ENCODE assay signal across 17 cellular contexts in genomic region chr14:34046799-34047520, GRCh38.
DNase-seq lines count a peak whose midpoint lies in the region; ATAC-seq and TF ChIP-seq lines count a peak whose summit lies in the region.
"Had no signal": no experiment of that assay in that cellular context is flagged by ENCODE, and none has a peak within 500 bp of the region (broad histone marks: within the 10 kb centered on the region; RNA-seq: fewer than 3 reads in every experiment).

No MANE protein-coding gene starts in this region.

- H3K4me3 ChIP-seq in thymus (ENCODE audit: low read length): no peak overlapping the region
- no peak overlapping the region for H3K4me3 ChIP-seq in left lung
- H3K4me3 ChIP-seq: MG63, PC-9 had no signal

- peaks cover 41% of the 10 kb centered on the region for H3K36me3 Mint-ChIP-seq in activated naive CD8-positive, alpha-beta T cell treated with anti-CD3 and anti-CD28 coated beads, Interleukin-2, amount 10 ng/mL, durations not matched to agents 7 days and 5 days
- no peaks in the 10 kb centered on the region for H3K36me3 Mint-ChIP-seq in activated naive CD8-positive, alpha-beta T cell treated with anti-CD3 and anti-CD28 coated beads, Interleukin-2, amount 50 U/mL, for 24 hours (ENCODE audit: low read depth)
- H3K36me3 Mint-ChIP-seq in T-cell: no peaks in the 10 kb centered on the region
- H3K36me3 Mint-ChIP-seq in activated T-helper 17 cell treated with anti-CD3 and anti-CD28 coated beads, Interleukin-2, amount 50 U/mL, for 72 hours (ENCODE audit: low read depth): peaks cover 7% of the 10 kb centered on the region

- H3K36me3 ChIP-seq in thymus (ENCODE audit: control insufficient read depth, insufficient read depth) (no peaks in the 10 kb centered on the region), left lung (no peaks in the 10 kb centered on the region)
- H3K36me3 ChIP-seq: MG63 had no signal

- H3K9me3 ChIP-seq in thymus (ENCODE audit: control insufficient read depth) (no peaks in the 10 kb centered on the region), left lung (no peaks in the 10 kb centered on the region)
- H3K9me3 ChIP-seq: MG63 had no signal

- H3K27ac Mint-ChIP-seq in activated naive CD8-positive, alpha-beta T cell treated with anti-CD3 and anti-CD28 coated beads, Interleukin-2, amount 10 ng/mL, durations not matched to agents 7 days and 5 days: peak overlapping the region; percentile 78
- no peak overlapping the region for H3K27ac Mint-ChIP-seq in activated naive CD8-positive, alpha-beta T cell treated with anti-CD3 and anti-CD28 coated beads, Interleukin-2, amount 50 U/mL, for 24 hours
- H3K27ac Mint-ChIP-seq in T-cell: peak overlapping the region; percentile 22 to 72
- no peak overlapping the region for H3K27ac Mint-ChIP-seq in activated T-helper 17 cell treated with anti-CD3 and anti-CD28 coated beads, Interleukin-2, amount 50 U/mL, for 72 hours
- H3K27ac Mint-ChIP-seq: B cell; CD4-positive, alpha-beta T cell had no signal

- H3K27ac ChIP-seq in thymus (ENCODE audit: low read depth) (peak overlapping the region; percentile 5), left lung (no peak overlapping the region)
- H3K27ac ChIP-seq: KMS-11, PC-9 had no signal

- no peaks in the 10 kb centered on the region for H3K27me3 Mint-ChIP-seq in activated naive CD8-positive, alpha-beta T cell treated with anti-CD3 and anti-CD28 coated beads, Interleukin-2, amount 10 ng/mL, durations not matched to agents 7 days and 5 days
- H3K27me3 Mint-ChIP-seq in activated naive CD8-positive, alpha-beta T cell treated with anti-CD3 and anti-CD28 coated beads, Interleukin-2, amount 50 U/mL, for 24 hours: peaks cover 4% of the 10 kb centered on the region
- no peaks in the 10 kb centered on the region for H3K27me3 Mint-ChIP-seq in T-cell
- H3K27me3 Mint-ChIP-seq in activated T-helper 17 cell treated with anti-CD3 and anti-CD28 coated beads, Interleukin-2, amount 50 U/mL, for 72 hours: no peaks in the 10 kb centered on the region
- H3K27me3 Mint-ChIP-seq: CD4-positive, alpha-beta T cell had no signal

- H3K27me3 ChIP-seq in thymus (ENCODE audit: control insufficient read depth, insufficient read depth) (no peaks in the 10 kb centered on the region), left lung (no peaks in the 10 kb centered on the region)
- H3K27me3 ChIP-seq: MG63 had no signal

- H3K4me3 Mint-ChIP-seq in activated naive CD8-positive, alpha-beta T cell treated with anti-CD3 and anti-CD28 coated beads, Interleukin-2, amount 10 ng/mL, durations not matched to agents 7 days and 5 days: peak overlapping the region; percentile 49
- H3K4me3 Mint-ChIP-seq in activated naive CD8-positive, alpha-beta T cell treated with anti-CD3 and anti-CD28 coated beads, Interleukin-2, amount 50 U/mL, for 24 hours: no peak overlapping the region
- no peak overlapping the region for H3K4me3 Mint-ChIP-seq in T-cell
- H3K4me3 Mint-ChIP-seq in activated T-helper 17 cell treated with anti-CD3 and anti-CD28 coated beads, Interleukin-2, amount 50 U/mL, for 72 hours: peak overlapping the region; percentile 38
- H3K4me3 Mint-ChIP-seq: B cell; CD4-positive, alpha-beta T cell had no signal

- H3K9me3 Mint-ChIP-seq in activated naive CD8-positive, alpha-beta T cell treated with anti-CD3 and anti-CD28 coated beads, Interleukin-2, amount 10 ng/mL, durations not matched to agents 7 days and 5 days: peaks cover 4% of the 10 kb centered on the region
- peaks cover 4% of the 10 kb centered on the region for H3K9me3 Mint-ChIP-seq in activated naive CD8-positive, alpha-beta T cell treated with anti-CD3 and anti-CD28 coated beads, Interleukin-2, amount 50 U/mL, for 24 hours
- H3K9me3 Mint-ChIP-seq in T-cell: no peaks in the 10 kb centered on the region
- H3K9me3 Mint-ChIP-seq in activated T-helper 17 cell treated with anti-CD3 and anti-CD28 coated beads, Interleukin-2, amount 50 U/mL, for 72 hours: no peaks in the 10 kb centered on the region
- H3K9me3 Mint-ChIP-seq: CD4-positive, alpha-beta T cell had no signal

- ATAC-seq in activated naive CD8-positive, alpha-beta T cell treated with anti-CD3 and anti-CD28 coated beads, Interleukin-2, amount 10 ng/mL, durations not matched to agents 7 days and 5 days (ENCODE audit: low read depth): no peak
- ATAC-seq in activated naive CD8-positive, alpha-beta T cell treated with anti-CD3 and anti-CD28 coated beads, Interleukin-2, amount 50 U/mL, for 24 hours: no peak
- ATAC-seq in T-cell (replicated peaks in 1 of 4): no peak
- ATAC-seq in activated T-helper 17 cell treated with anti-CD3 and anti-CD28 coated beads, Interleukin-2, amount 50 U/mL, for 72 hours (replicated peaks): no peak
- no peak for ATAC-seq in HG03439 (IDR thresholded peaks at IDR 0.05; ENCODE audit: unreplicated experiment)
- ATAC-seq in left lung: no peak
- ATAC-seq: HCT116, Right ventricle myocardium inferior had no signal

- H3K4me1 ChIP-seq in thymus (ENCODE audit: control insufficient read depth, insufficient read depth, low read length): peaks cover 27% of the 10 kb centered on the region
- H3K4me1 ChIP-seq in left lung: no peaks in the 10 kb centered on the region

- POLR2A ChIA-PET in activated naive CD8-positive, alpha-beta T cell treated with anti-CD3 and anti-CD28 coated beads, Interleukin-2, amount 10 ng/mL, durations not matched to agents 7 days and 5 days (lab: Charles Lee): interaction anchor here (1.6 kb wide), 1 partner anchor 14 kb away, joined by 4 read pairs; no protein-coding TSS in a partner anchor
- POLR2A ChIA-PET in T-cell (lab: Charles Lee): no interaction called here

- DNase-seq in activated naive CD8-positive, alpha-beta T cell treated with anti-CD3 and anti-CD28 coated beads, Interleukin-2, amount 10 ng/mL, durations not matched to agents 7 days and 5 days: no peak
- DNase-seq in activated naive CD8-positive, alpha-beta T cell treated with anti-CD3 and anti-CD28 coated beads, Interleukin-2, amount 50 U/mL, for 24 hours: no peak
- no peak for DNase-seq in T-cell
- DNase-seq in left lung: no peak
- DNase-seq: CD4-positive, alpha-beta T cell; MG63; NCI-H1105; NCI-H187; NCI-H748 treated with DMSO at 0.1 percent for 48 hours; PC-9 had no signal

- 67% methylated on average over 3 of the region's 3 CpGs for WGBS in thymus

- intact Hi-C loops in left lung (cut with DNase I): no loop called here

- peaks cover 65% of the 10 kb centered on the region for H3K4me1 Mint-ChIP-seq in activated naive CD8-positive, alpha-beta T cell treated with anti-CD3 and anti-CD28 coated beads, Interleukin-2, amount 10 ng/mL, durations not matched to agents 7 days and 5 days
- H3K4me1 Mint-ChIP-seq in activated naive CD8-positive, alpha-beta T cell treated with anti-CD3 and anti-CD28 coated beads, Interleukin-2, amount 50 U/mL, for 24 hours: peaks cover 53% of the 10 kb centered on the region
- H3K4me1 Mint-ChIP-seq in T-cell: peaks cover 50 to 66% (median 65%) of the 10 kb centered on the region in 3 donors
- H3K4me1 Mint-ChIP-seq in activated T-helper 17 cell treated with anti-CD3 and anti-CD28 coated beads, Interleukin-2, amount 50 U/mL, for 72 hours: peaks cover 43% of the 10 kb centered on the region
- H3K4me1 Mint-ChIP-seq: B cell had no signal

- CTCF ChIA-PET in T-cell (lab: Charles Lee): no interaction called here

- TF ChIP-seq CTCF in left lung (IDR thresholded peaks at IDR 0.05): no peak

Comparison
In these comparisons a context has a peak if more than half of its experiments do, and no peak if none do; other contexts are left out.
1. H3K27ac Mint-ChIP-seq: peak in activated naive CD8-positive, alpha-beta T cell treated with anti-CD3 and anti-CD28 coated beads, Interleukin-2, amount 10 ng/mL, durations not matched to agents 7 days and 5 days (single experiment) and T-cell (2 of 2); none in activated naive CD8-positive, alpha-beta T cell treated with anti-CD3 and anti-CD28 coated beads, Interleukin-2, amount 50 U/mL, for 24 hours (single experiment) and activated T-helper 17 cell treated with anti-CD3 and anti-CD28 coated beads, Interleukin-2, amount 50 U/mL, for 72 hours (single experiment).
2. H3K4me3 Mint-ChIP-seq: peak in activated naive CD8-positive, alpha-beta T cell treated with anti-CD3 and anti-CD28 coated beads, Interleukin-2, amount 10 ng/mL, durations not matched to agents 7 days and 5 days (single experiment) and activated T-helper 17 cell treated with anti-CD3 and anti-CD28 coated beads, Interleukin-2, amount 50 U/mL, for 72 hours (single experiment); none in activated naive CD8-positive, alpha-beta T cell treated with anti-CD3 and anti-CD28 coated beads, Interleukin-2, amount 50 U/mL, for 24 hours (single experiment) and T-cell (0 of 3).